12 cellular contexts compared by ENCODE assay signal in genomic region chr4:98516042-98516440, GRCh38.
A peak's percentile ranks its signal among the peaks of the same experiment; 100 is the strongest.
DNase-seq lines count a peak whose midpoint lies in the region; ATAC-seq and TF ChIP-seq lines count a peak whose summit lies in the region.
"Had no signal": no experiment of that assay in that cellular context is flagged by ENCODE, and none has a peak within 500 bp of the region (broad histone marks: within the 10 kb centered on the region; RNA-seq: fewer than 3 reads in every experiment).

No MANE protein-coding gene starts in this region.

- CTCF ChIA-PET in CD8-positive, alpha-beta T cell (lab: Charles Lee): no interaction called here

- H3K4me3 Mint-ChIP-seq in CD4-positive, CD25-positive, alpha-beta regulatory T cell: no peak overlapping the region
- H3K4me3 Mint-ChIP-seq in CD8-positive, alpha-beta T cell: no peak overlapping the region
- H3K4me3 Mint-ChIP-seq: T-helper 2 cell treated with Interferon-gamma antibody and Interleukin-4, amounts not matched to agents 5 μg/mL and 100 μg/mL, for 36 hours had no signal

- POLR2A ChIA-PET in CD8-positive, alpha-beta T cell (lab: Charles Lee): no interaction called here

- H3K4me3 ChIP-seq in CD4-positive, CD25-positive, alpha-beta regulatory T cell (ENCODE audit: low read depth, low read length): no peak overlapping the region
- no peak overlapping the region for H3K4me3 ChIP-seq in mesodermal cell (ENCODE audit: extremely low read depth, insufficient read depth, low read length, poor library complexity, severe bottlenecking)
- no peak overlapping the region for H3K4me3 ChIP-seq in CD8-positive, alpha-beta T cell (ENCODE audit: low read depth, low read length)
- H3K4me3 ChIP-seq: thyroid gland had no signal

- peak overlapping the region in 2 of 3 donors; percentile 28 to 60 for H3K27ac Mint-ChIP-seq in CD4-positive, CD25-positive, alpha-beta regulatory T cell
- H3K27ac Mint-ChIP-seq in CD8-positive, alpha-beta T cell: no peak overlapping the region
- H3K27ac Mint-ChIP-seq: T-helper 2 cell treated with Interferon-gamma antibody and Interleukin-4, amounts not matched to agents 5 μg/mL and 100 μg/mL, for 36 hours had no signal

- H3K27me3 Mint-ChIP-seq in CD4-positive, CD25-positive, alpha-beta regulatory T cell: no peaks in the 10 kb centered on the region
- H3K27me3 Mint-ChIP-seq in CD8-positive, alpha-beta T cell (ENCODE audit: low read depth): no peaks in the 10 kb centered on the region

- H3K36me3 ChIP-seq in CD4-positive, CD25-positive, alpha-beta regulatory T cell (ENCODE audit: control insufficient read depth, insufficient read depth, low read length): no peaks in the 10 kb centered on the region
- no peaks in the 10 kb centered on the region for H3K36me3 ChIP-seq in mesodermal cell (ENCODE audit: control insufficient read depth, insufficient read depth, low read length)
- H3K36me3 ChIP-seq in CD8-positive, alpha-beta T cell (ENCODE audit: insufficient read depth, low read length): no peaks in the 10 kb centered on the region
- H3K36me3 ChIP-seq: thyroid gland had no signal

- no peak for DNase-seq in CD4-positive, CD25-positive, alpha-beta regulatory T cell
- DNase-seq in NCI-H69 (lab: John Stamatoyannopoulos, UW) (peak; percentile 16), dermis blood vessel endothelial cell (peak; percentile 70), ecto neural progenitor cell (ENCODE audit: low spot score) (no peak)
- no peak for DNase-seq in CD8-positive, alpha-beta T cell
- DNase-seq: activated gamma-delta T cell treated with Interleukin-2 at 50 U/mL for 16 hours, DMS153, thyroid gland had no signal

- peaks cover 25% of the 10 kb centered on the region for H3K4me1 ChIP-seq in CD4-positive, CD25-positive, alpha-beta regulatory T cell (ENCODE audit: control insufficient read depth, insufficient read depth, low read length, poor library complexity, severe bottlenecking)
- H3K4me1 ChIP-seq in mesodermal cell (ENCODE audit: control insufficient read depth, insufficient read depth, low read length, poor library complexity, severe bottlenecking): peaks cover 69% of the 10 kb centered on the region
- no peaks in the 10 kb centered on the region for H3K4me1 ChIP-seq in CD8-positive, alpha-beta T cell (ENCODE audit: insufficient read depth, low read length)

- no peak for ATAC-seq in CD4-positive, CD25-positive, alpha-beta regulatory T cell (ENCODE audit: low read depth in 2 of 2)
- ATAC-seq in HG02610 (IDR thresholded peaks at IDR 0.05; ENCODE audit: unreplicated experiment): no peak
- no peak for ATAC-seq in GM18519 (IDR thresholded peaks at IDR 0.05; ENCODE audit: low FRiP score, unreplicated experiment)
- no peak for ATAC-seq in CD8-positive, alpha-beta T cell

- H3K9me3 ChIP-seq in CD4-positive, CD25-positive, alpha-beta regulatory T cell (ENCODE audit: control insufficient read depth in 2 of 2, low read length in 2 of 2): peaks cover 0 to 3% of the 10 kb centered on the region in 2 experiments
- no peaks in the 10 kb centered on the region for H3K9me3 ChIP-seq in mesodermal cell (ENCODE audit: control insufficient read depth, low read length)
- H3K9me3 ChIP-seq in CD8-positive, alpha-beta T cell (ENCODE audit: low read length): no peaks in the 10 kb centered on the region
- H3K9me3 ChIP-seq: thyroid gland had no signal

- H3K4me1 Mint-ChIP-seq in CD4-positive, CD25-positive, alpha-beta regulatory T cell: peaks cover 19 to 67% (median 41%) of the 10 kb centered on the region in 4 donors
- peaks cover 35% of the 10 kb centered on the region for H3K4me1 Mint-ChIP-seq in CD8-positive, alpha-beta T cell (ENCODE audit: low read depth)

- no peak overlapping the region for H3K27ac ChIP-seq in CD4-positive, CD25-positive, alpha-beta regulatory T cell (ENCODE audit: insufficient read depth, low read length, poor library complexity, severe bottlenecking)
- peak overlapping the region; percentile 94 for H3K27ac ChIP-seq in mesodermal cell (ENCODE audit: low read depth, low read length, severe bottlenecking)
- H3K27ac ChIP-seq in CD8-positive, alpha-beta T cell (ENCODE audit: low read depth, low read length): no peak overlapping the region
- H3K27ac ChIP-seq: thyroid gland had no signal

- no peaks in the 10 kb centered on the region for H3K27me3 ChIP-seq in CD4-positive, CD25-positive, alpha-beta regulatory T cell (ENCODE audit: control insufficient read depth, insufficient read depth, low read length)
- H3K27me3 ChIP-seq in CD8-positive, alpha-beta T cell (ENCODE audit: insufficient read depth, low read length): no peaks in the 10 kb centered on the region
- H3K27me3 ChIP-seq: thyroid gland had no signal

- peaks cover 8% of the 10 kb centered on the region for H3K36me3 Mint-ChIP-seq in CD4-positive, CD25-positive, alpha-beta regulatory T cell
- H3K36me3 Mint-ChIP-seq in CD8-positive, alpha-beta T cell: no peaks in the 10 kb centered on the region

- peaks cover 0 to 6% (median 0%) of the 10 kb centered on the region in 7 donors for H3K9me3 Mint-ChIP-seq in CD4-positive, CD25-positive, alpha-beta regulatory T cell
- peaks cover 2% of the 10 kb centered on the region for H3K9me3 Mint-ChIP-seq in CD8-positive, alpha-beta T cell
- H3K9me3 Mint-ChIP-seq: T-helper 2 cell treated with Interferon-gamma antibody and Interleukin-4, amounts not matched to agents 5 μg/mL and 100 μg/mL, for 36 hours had no signal

- 87% methylated on average over 3 of the region's 3 CpGs; no CpG with 5 or more reads in 1 of the 2 experiments for WGBS in mesodermal cell (ENCODE audit: insufficient coverage in 2 of 2), 2 experiments

- TF ChIP-seq CTCF in CD8-positive, alpha-beta T cell (IDR thresholded peaks at IDR 0.05): no peak

- intact Hi-C loops in CD8-positive, alpha-beta T cell (cut with DNase I, micrococcal nuclease): no loop called here

Comparison
In these comparisons a context has a peak if more than half of its experiments do, and no peak if none do; other contexts are left out.
1. DNase-seq: peak in NCI-H69 (single experiment) and dermis blood vessel endothelial cell (single experiment); none in CD4-positive, CD25-positive, alpha-beta regulatory T cell (0 of 3), ecto neural progenitor cell (single experiment) and CD8-positive, alpha-beta T cell (0 of 7).